34 cellular contexts compared by ENCODE assay signal in genomic region chr7:52973126-52973525, GRCh38.
"Had no signal": no experiment of that assay in that cellular context is flagged by ENCODE, and none has a peak within 500 bp of the region (broad histone marks: within the 10 kb centered on the region; RNA-seq: fewer than 3 reads in every experiment).

No MANE protein-coding gene starts in this region.

- H3K27me3 ChIP-seq: MG63 had no signal

- DNase-seq: Karpas-422, Kasumi-1, MG63, MM.1S, MV-4-11, NCI-H1048, NCI-H1092, NCI-H1092 treated with DMSO at 0.1 percent for 48 hours, NCI-H1105, NCI-H1105 treated with DMSO at 0.1 percent for 48 hours, NCI-H1417, NCI-H1417 treated with DMSO at 0.1 percent for 48 hours, NCI-H1436, NCI-H1436 treated with DMSO at 0.1 percent for 48 hours, NCI-H146, NCI-H1694, NCI-H1694 treated with DMSO at 0.1 percent for 48 hours, NCI-H187, NCI-H187 treated with DMSO at 0.1 percent for 48 hours, NCI-H1930, NCI-H2029, NCI-H2029 treated with DMSO at 0.1 percent for 48 hours, NCI-H2081, NCI-H2081 treated with DMSO at 0.1 percent for 48 hours, NCI-H2107, NCI-H2171, NCI-H2171 treated with DMSO at 0.1 percent for 48 hours, NCI-H2227 treated with DMSO at 0.1 percent for 48 hours, NCI-H226, NCI-H345, NCI-H446, NCI-H446 treated with DMSO at 0.1 percent for 48 hours, NCI-H510A, NCI-H510A treated with DMSO at 0.1 percent for 48 hours had no signal

- H3K36me3 ChIP-seq: MG63 had no signal

- H3K9me3 ChIP-seq: MG63 had no signal

- H3K4me3 ChIP-seq: MG63 had no signal
